Comparison of ENCODE assay signal across 9 cellular contexts in genomic region chr16:56608876-56609462, GRCh38. TPM values are rescaled to one million over a fixed set of nuclear protein-coding genes. Genes with fewer than 3 reads are reported as not detected.
DNase-seq lines count a peak whose midpoint lies in the region; TF ChIP-seq lines count a peak whose summit lies in the region.
"Had no signal": no experiment of that assay in that cellular context is flagged by ENCODE, and none has a peak within 500 bp of the region (broad histone marks: within the 10 kb centered on the region; RNA-seq: fewer than 3 reads in every experiment).

No MANE protein-coding gene starts in this region.

- WGBS in mesenchymal stem cell: 6% methylated on average over 21 of the region's 21 CpGs

- H3K36me3 Mint-ChIP-seq in Calu3 (ENCODE audit: insufficient read depth, unreplicated experiment): peaks cover 18% of the 10 kb centered on the region

- peak overlapping the region; percentile 52 for H4K8ac ChIP-seq in mesenchymal stem cell (ENCODE audit: low read length)

- peak overlapping the region; percentile 24 to 46 for H3K4ac ChIP-seq in mesenchymal stem cell (ENCODE audit: low read depth in 1 of 2, low read length in 2 of 2)

- H3K23ac ChIP-seq in mesenchymal stem cell (ENCODE audit: low read length in 2 of 2): no peak overlapping the region

- H3K4me1 Mint-ChIP-seq in Calu3 (ENCODE audit: low read depth, unreplicated experiment): peaks cover 44% of the 10 kb centered on the region

- intact Hi-C loops in Calu3 (cut with micrococcal nuclease; ENCODE audit: unreplicated experiment) (no loop called here), breast epithelium (cut with DNase I; ENCODE audit: low total_unique reads) (no loop called here), uterus (cut with DNase I; ENCODE audit: low total_unique reads) (no loop called here)

- no peaks in the 10 kb centered on the region for H3K27me3 Mint-ChIP-seq in Calu3 (ENCODE audit: unreplicated experiment)

- H3K27ac ChIP-seq in breast epithelium: peak overlapping the region; percentile 96 to 99
- H3K27ac ChIP-seq in mesenchymal stem cell (ENCODE audit: low read length, poor library complexity, severe bottlenecking): peak overlapping the region; percentile 94
- peak overlapping the region; percentile 95 to 97 for H3K27ac ChIP-seq in uterus

- peak overlapping the region; percentile 91 for H3K9ac ChIP-seq in mesenchymal stem cell (ENCODE audit: low read length)

- H3K27me3 ChIP-seq in breast epithelium (no peaks in the 10 kb centered on the region), mesenchymal stem cell (ENCODE audit: control insufficient read depth in 1 of 2, insufficient read depth in 1 of 2, low read length in 2 of 2) (no peaks in the 10 kb centered on the region), uterus (no peaks in the 10 kb centered on the region)

- H2BK120ac ChIP-seq in mesenchymal stem cell (ENCODE audit: low read depth, low read length): no peak overlapping the region

- H3K9me3 Mint-ChIP-seq in Calu3 (ENCODE audit: low read depth, unreplicated experiment): no peaks in the 10 kb centered on the region

- no peak for TF ChIP-seq POLR2A in breast epithelium (IDR thresholded peaks at IDR 0.05)
- no peak for TF ChIP-seq POLR2A in uterus (IDR thresholded peaks at IDR 0.05)

- H2BK15ac ChIP-seq in mesenchymal stem cell (ENCODE audit: low read depth, poor library complexity, severe bottlenecking): peak overlapping the region; percentile 77

- H2BK12ac ChIP-seq in mesenchymal stem cell (ENCODE audit: low read length in 2 of 2): peak overlapping the region in 1 of 2 experiments; percentile 45

- DNase-seq in Calu3 (no peak), LNCaP clone FGC (ENCODE audit: low read depth) (no peak), breast epithelium (ENCODE audit: low spot score in 2 of 2) (no peak), mesenchymal stem cell (peak; percentile 38), uterus (no peak), GM19238 (ENCODE audit: insufficient read length, low spot score) (no peak), SIG-M5 treated with dmso at 0.1 percent for 504 hours (lab: John Stamatoyannopoulos, UW; ENCODE audit: unreplicated experiment) (no peak)
- no peak for DNase-seq in stimulated activated CD4-positive, alpha-beta T cell treated with anti-CD3 and anti-CD28 coated beads, Interleukin-12 subunit alpha, Interleukin-12 subunit beta, amount 100 ng/mL, for 4 hours

- no peak overlapping the region for H2AK5ac ChIP-seq in mesenchymal stem cell (ENCODE audit: low read length, severe bottlenecking)

- no peaks in the 10 kb centered on the region for H3K36me3 ChIP-seq in breast epithelium
- no peaks in the 10 kb centered on the region for H3K36me3 ChIP-seq in mesenchymal stem cell (ENCODE audit: control insufficient read depth in 1 of 2, insufficient read depth in 2 of 2, low read depth in 1 of 2, low read length in 2 of 2)
- H3K36me3 ChIP-seq in uterus: no peaks in the 10 kb centered on the region

- TF ChIP-seq CTCF in Calu3 (IDR thresholded peaks at IDR 0.05; ENCODE audit: unreplicated experiment) (no peak), LNCaP clone FGC (IDR thresholded peaks at IDR 0.05; ENCODE audit: control insufficient read depth, extremely low read depth, insufficient read depth) (peak; percentile 21), breast epithelium (IDR thresholded peaks at IDR 0.05) (no peak), uterus (IDR thresholded peaks at IDR 0.05) (no peak)

- H2BK5ac ChIP-seq in mesenchymal stem cell (ENCODE audit: low read depth, low read length, poor library complexity, severe bottlenecking): no peak overlapping the region

- peak overlapping the region; percentile 80 for H3K4me3 Mint-ChIP-seq in Calu3 (ENCODE audit: low read depth, unreplicated experiment)

- peaks cover 4% of the 10 kb centered on the region for H3K79me1 ChIP-seq in mesenchymal stem cell (replicated peaks; ENCODE audit: low read length, poor library complexity, severe bottlenecking)

- BruUV-seq in Calu3 (replicated peaks; lab: Mats Ljungman, UMichigan): TSS peak; percentile 99

- CTCF ChIA-PET in Calu3 (lab: Charles Lee): interaction anchor here (0.6 to 2.1 kb wide), 8 partner anchors 8 to 95 kb away, joined by 3 to 9 read pairs (median 5); partner anchors contain the start of genes MT1E and MT1M

- peak overlapping the region; percentile 54 to 85 for H3K18ac ChIP-seq in mesenchymal stem cell (ENCODE audit: low read depth in 1 of 2, low read length in 2 of 2)

- peak overlapping the region; percentile 6 for H3K27ac Mint-ChIP-seq in Calu3 (ENCODE audit: unreplicated experiment)

- H3K4me1 ChIP-seq in breast epithelium (peaks cover 18 to 19% of the 10 kb centered on the region in 2 donors), mesenchymal stem cell (ENCODE audit: control insufficient read depth, insufficient read depth, low read depth, low read length) (peaks cover 34% of the 10 kb centered on the region), uterus (peaks cover 7 to 14% of the 10 kb centered on the region in 2 donors)

- H3K9me3 ChIP-seq in breast epithelium (no peaks in the 10 kb centered on the region), mesenchymal stem cell (ENCODE audit: control insufficient read depth, low read length) (no peaks in the 10 kb centered on the region), uterus (no peaks in the 10 kb centered on the region)

- H3K4me2 ChIP-seq in mesenchymal stem cell (ENCODE audit: low read length, poor library complexity, severe bottlenecking): peak overlapping the region; percentile 79

- H3K14ac ChIP-seq in mesenchymal stem cell (ENCODE audit: low read length in 2 of 2): peak overlapping the region in 1 of 2 experiments; percentile 68

- H4K91ac ChIP-seq in mesenchymal stem cell (ENCODE audit: low read length): peak overlapping the region; percentile 81

- peak overlapping the region; percentile 59 for H3K4me3 ChIP-seq in LNCaP clone FGC (ENCODE audit: low read depth, low read length)
- peak overlapping the region; percentile 78 to 86 (median 83) for H3K4me3 ChIP-seq in breast epithelium
- peak overlapping the region; percentile 59 to 92 for H3K4me3 ChIP-seq in mesenchymal stem cell (ENCODE audit: insufficient read depth in 1 of 2, low read depth in 1 of 2, low read length in 2 of 2)
- H3K4me3 ChIP-seq in uterus: peak overlapping the region; percentile 49 to 58

- H2AFZ ChIP-seq in mesenchymal stem cell (ENCODE audit: low read depth, low read length): no peak overlapping the region

RNA-seq across cellular contexts. Expression of gene MT2A, which starts 0.6 kb away (rescaled TPM):
- 8.2 and 28.1 TPM in 2 replicates for total RNA-seq in Calu3 (2022)
- 100 to 1,000 TPM; 352 to 543 (median 428) TPM for total RNA-seq in breast epithelium
- polyA plus RNA-seq in mesenchymal stem cell (2013, experiment 1 of 2): 1,482 TPM
- polyA plus RNA-seq in mesenchymal stem cell (2013, experiment 2 of 2): 1,482 TPM
- total RNA-seq in uterus: 100 to 1,000 TPM in 1 of 4 donors, 10 to 100 TPM in 1, under 1 TPM in 2; 0.69 to 152 (median 17.4) TPM

RNA-seq across cellular contexts. Expression of gene MT1E, which starts 16.6 kb away (rescaled TPM):
- total RNA-seq in Calu3 (2022) (not detected in 2 replicates), breast epithelium (100 to 1,000 TPM; 284 to 698 (median 513) TPM), uterus (10 to 100 TPM in 2 of 4 donors, under 1 TPM in 1, not detected in 1; 0.48 to 51.9 (median 51.2) TPM)
- 93.8 TPM for polyA plus RNA-seq in mesenchymal stem cell (2013, experiment 1 of 2)
- polyA plus RNA-seq in mesenchymal stem cell (2013, experiment 2 of 2): 92.9 TPM
- total RNA-seq: SK-MEL-5 had no signal

RNA-seq across cellular contexts. Expression of gene MT3, which starts 19.6 kb away (rescaled TPM):
- total RNA-seq in Calu3 (2022) (not detected in 2 replicates), breast epithelium (not detected), uterus (not detected)
- polyA plus RNA-seq in mesenchymal stem cell (2013, experiment 1 of 2): not detected
- polyA plus RNA-seq in mesenchymal stem cell (2013, experiment 2 of 2): 0.18 TPM
- total RNA-seq: SK-MEL-5 had no signal

RNA-seq across cellular contexts. Expression of gene MT1M, which starts 23.5 kb away (rescaled TPM):
- total RNA-seq in Calu3 (2022) (not detected in 2 replicates), breast epithelium (100 to 1,000 TPM in 1 of 3 donors, 10 to 100 TPM in 2; 42.9 to 120 (median 46.0) TPM), uterus (10 to 100 TPM in 1 of 4 donors, 1 to 10 TPM in 1, not detected in 2; 6.2 to 16.6 TPM)
- 0.08 TPM for polyA plus RNA-seq in mesenchymal stem cell (2013, experiment 1 of 2)
- not detected for polyA plus RNA-seq in mesenchymal stem cell (2013, experiment 2 of 2)
- total RNA-seq: SK-MEL-5 had no signal

RNA-seq across cellular contexts. Expression of gene MT1A, which starts 29.5 kb away (rescaled TPM):
- not detected in 2 replicates for total RNA-seq in Calu3 (2022)
- 100 to 1,000 TPM in 2 of 3 donors, 10 to 100 TPM in 1; 97.8 to 672 (median 130) TPM for total RNA-seq in breast epithelium
- 0.68 TPM for polyA plus RNA-seq in mesenchymal stem cell (2013, experiment 1 of 2)
- 0.60 TPM for polyA plus RNA-seq in mesenchymal stem cell (2013, experiment 2 of 2)
- 10 to 100 TPM in 1 of 4 donors, not detected in 3; 13.8 TPM for total RNA-seq in uterus
- total RNA-seq: SK-MEL-5 had no signal

Comparison
In these comparisons a context has a peak if more than half of its experiments do, and no peak if none do; other contexts are left out.
1. RNA of gene MT1E, which starts 16.6 kb away (total RNA-seq): 284 to 698 TPM in breast epithelium; 0.48 to 51.9 TPM in uterus and not detected in Calu3; every median in the first group is over 4 times any median in the second.
2. Peak in every context shown above with its lines, with median percentiles within 50 percentile points of each other: H3K4me3 ChIP-seq and H3K27ac ChIP-seq.